In genomic region chr5:94670726-94671125, GRCh38 we compare ENCODE assay signal across 30 cellular contexts.
"Had no signal": no experiment of that assay in that cellular context is flagged by ENCODE, and none has a peak within 500 bp of the region (broad histone marks: within the 10 kb centered on the region; RNA-seq: fewer than 3 reads in every experiment).

No MANE protein-coding gene starts in this region.

- H3K27ac ChIP-seq: body of pancreas, coronary artery, gastroesophageal sphincter, ovary, right lobe of liver, skin epidermis, testis, transverse colon had no signal

- H3K27me3 ChIP-seq: body of pancreas, gastroesophageal sphincter, right lobe of liver, testis, transverse colon had no signal

- H3K27ac Mint-ChIP-seq: activated CD4-positive, alpha-beta memory T cell treated with anti-CD3 and anti-CD28 coated beads, Interleukin-2, amount 10 ng/mL, durations not matched to agents 7 days and 5 days; activated CD4-positive, alpha-beta T cell treated with anti-CD3 and anti-CD28 coated beads, Interleukin-2, amount 10 ng/mL, durations not matched to agents 7 days and 5 days; activated naive CD4-positive, alpha-beta T cell treated with anti-CD3 and anti-CD28 coated beads, Interleukin-2, amount 50 U/mL, for 24 hours; activated naive CD8-positive, alpha-beta T cell treated with anti-CD3 and anti-CD28 coated beads, Interleukin-2, amount 50 U/mL, for 24 hours; activated T-cell treated with anti-CD3 and anti-CD28 coated beads, Interleukin-2, amount 50 U/mL, for 24 hours; mesothelial cell of epicardium; naive B cell; progenitor cell of endocrine pancreas; T-helper 17 cell had no signal

- H3K4me1 ChIP-seq: gastroesophageal sphincter, right lobe of liver, testis, transverse colon had no signal

- H3K4me3 Mint-ChIP-seq: activated CD4-positive, alpha-beta memory T cell treated with anti-CD3 and anti-CD28 coated beads, Interleukin-2, amount 10 ng/mL, durations not matched to agents 7 days and 5 days; activated CD4-positive, alpha-beta T cell treated with anti-CD3 and anti-CD28 coated beads, Interleukin-2, amount 10 ng/mL, durations not matched to agents 7 days and 5 days; activated naive CD4-positive, alpha-beta T cell treated with anti-CD3 and anti-CD28 coated beads, Interleukin-2, amount 50 U/mL, for 24 hours; activated naive CD8-positive, alpha-beta T cell treated with anti-CD3 and anti-CD28 coated beads, Interleukin-2, amount 50 U/mL, for 24 hours; activated T-cell treated with anti-CD3 and anti-CD28 coated beads, Interleukin-2, amount 50 U/mL, for 24 hours; mesothelial cell of epicardium; naive B cell; T-helper 17 cell had no signal

- H3K4me3 ChIP-seq: body of pancreas, coronary artery, gastroesophageal sphincter, ovary, right lobe of liver, skin epidermis, testis, transverse colon had no signal

- H3K9me3 Mint-ChIP-seq: activated CD4-positive, alpha-beta memory T cell treated with anti-CD3 and anti-CD28 coated beads, Interleukin-2, amount 10 ng/mL, durations not matched to agents 7 days and 5 days; activated CD4-positive, alpha-beta T cell treated with anti-CD3 and anti-CD28 coated beads, Interleukin-2, amount 10 ng/mL, durations not matched to agents 7 days and 5 days; activated naive CD4-positive, alpha-beta T cell treated with anti-CD3 and anti-CD28 coated beads, Interleukin-2, amount 50 U/mL, for 24 hours; activated naive CD8-positive, alpha-beta T cell treated with anti-CD3 and anti-CD28 coated beads, Interleukin-2, amount 50 U/mL, for 24 hours; activated T-cell treated with anti-CD3 and anti-CD28 coated beads, Interleukin-2, amount 50 U/mL, for 24 hours; mesothelial cell of epicardium; naive B cell had no signal

- FAIRE-seq: urothelium cell line had no signal

- H3K27me3 Mint-ChIP-seq: activated CD4-positive, alpha-beta memory T cell treated with anti-CD3 and anti-CD28 coated beads, Interleukin-2, amount 10 ng/mL, durations not matched to agents 7 days and 5 days; activated CD4-positive, alpha-beta T cell treated with anti-CD3 and anti-CD28 coated beads, Interleukin-2, amount 10 ng/mL, durations not matched to agents 7 days and 5 days; activated naive CD4-positive, alpha-beta T cell treated with anti-CD3 and anti-CD28 coated beads, Interleukin-2, amount 50 U/mL, for 24 hours; activated naive CD8-positive, alpha-beta T cell treated with anti-CD3 and anti-CD28 coated beads, Interleukin-2, amount 50 U/mL, for 24 hours; activated T-cell treated with anti-CD3 and anti-CD28 coated beads, Interleukin-2, amount 50 U/mL, for 24 hours; naive B cell; progenitor cell of endocrine pancreas; T-helper 17 cell had no signal

- DNase-seq: activated CD4-positive, alpha-beta memory T cell treated with anti-CD3 and anti-CD28 coated beads, Interleukin-2, amount 10 ng/mL, durations not matched to agents 7 days and 5 days; activated CD4-positive, alpha-beta T cell treated with anti-CD3 and anti-CD28 coated beads, Interleukin-2, amount 10 ng/mL, durations not matched to agents 7 days and 5 days; activated CD4-positive, CD25-positive, alpha-beta regulatory T cell treated with anti-CD3 and anti-CD28 coated beads, Interleukin-2, amount 50 U/mL, for 72 hours; activated CD8-positive, alpha-beta memory T cell treated with anti-CD3 and anti-CD28 coated beads, Interleukin-2, amount 50 U/mL, for 48 hours; activated gamma-delta T cell treated with Interleukin-2 at 50 U/mL for 16 hours; activated naive CD8-positive, alpha-beta T cell treated with anti-CD3 and anti-CD28 coated beads, Interleukin-2, amount 50 U/mL, for 24 hours; activated T-cell treated with anti-CD3 and anti-CD28 coated beads, Interleukin-2, amount 50 U/mL, for 24 hours; body of pancreas; head of caudate nucleus; hippocampal formation; kidney; left colon; naive B cell; ovary; right lobe of liver; stimulated activated CD4-positive, alpha-beta T cell treated with anti-CD3 and anti-CD28 coated beads, Interleukin-12 subunit alpha, Interleukin-12 subunit beta, amount 100 ng/mL, for 4 hours; stimulated activated CD4-positive, alpha-beta T cell treated with anti-CD3 and anti-CD28 coated beads, Interleukin-4, amount 100 ng/mL, for 1 hour; stimulated activated naive CD8-positive, alpha-beta T cell treated with anti-CD3 and anti-CD28 coated beads, Interleukin-15, Interleukin-2, amounts not matched to agents 100 U/mL and 50 U/mL, for 24 hours; T-helper 17 cell; T1000; testis; transverse colon had no signal

- H3K4me1 Mint-ChIP-seq: activated naive CD4-positive, alpha-beta T cell treated with anti-CD3 and anti-CD28 coated beads, Interleukin-2, amount 50 U/mL, for 24 hours; activated naive CD8-positive, alpha-beta T cell treated with anti-CD3 and anti-CD28 coated beads, Interleukin-2, amount 50 U/mL, for 24 hours had no signal

- ATAC-seq: activated naive CD8-positive, alpha-beta T cell treated with anti-CD3 and anti-CD28 coated beads, Interleukin-2, amount 50 U/mL, for 24 hours; body of pancreas; esophagus mucosa; gastroesophageal sphincter; left colon; right lobe of liver; stimulated activated naive CD8-positive, alpha-beta T cell treated with anti-CD3 and anti-CD28 coated beads, Interleukin-15, Interleukin-2, amounts not matched to agents 100 U/mL and 50 U/mL, for 24 hours; T-helper 17 cell had no signal

- H3K36me3 ChIP-seq: ovary, right lobe of liver had no signal

- H3K9me3 ChIP-seq: body of pancreas, gastroesophageal sphincter, ovary, right lobe of liver, testis, transverse colon had no signal
